ENCODE assay signal across 1 cellular context in the genomic region with DNA sequence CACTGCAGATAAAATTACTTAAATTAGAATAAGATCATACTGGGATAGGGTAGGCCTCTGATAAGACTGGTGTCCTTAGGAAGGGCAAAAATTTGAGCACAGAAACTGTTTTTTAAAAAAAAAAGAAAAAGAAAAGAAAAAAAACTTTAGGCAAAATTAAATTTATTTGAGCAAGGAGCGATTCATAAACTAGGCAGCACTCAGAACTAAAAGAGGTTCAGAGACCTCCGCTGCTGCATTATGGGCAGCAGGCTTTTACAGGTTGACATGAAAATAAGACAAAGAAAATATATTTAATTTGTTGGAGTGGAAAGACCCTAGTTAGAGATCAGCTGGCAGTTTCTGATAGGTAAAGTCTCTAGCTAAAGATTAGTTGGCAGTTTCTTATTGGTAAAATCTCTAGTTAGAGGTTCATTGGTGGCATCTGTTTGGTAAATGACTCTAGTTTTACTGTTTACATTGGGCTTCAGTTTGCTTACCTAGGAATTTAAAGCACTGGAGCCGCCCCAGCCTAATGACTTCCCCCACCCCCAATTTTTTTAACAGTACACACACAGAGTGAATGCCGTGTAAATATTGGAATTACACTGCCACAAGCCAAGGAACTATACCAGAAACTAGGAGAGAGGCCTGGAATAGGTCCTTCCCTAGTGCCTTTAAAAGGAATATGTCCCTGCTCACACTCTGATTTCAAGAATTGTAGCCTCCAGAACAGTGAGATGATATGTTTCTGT.
TF ChIP-seq lines count a peak whose summit lies in the region.

No MANE protein-coding gene starts in this region.

TF ChIP-seq in A549, 52 proteins besides CTCF, POLR2A, EP300 and RAD21:
- TF ChIP-seq JUNB (IDR thresholded peaks at IDR 0.05) (no peak), MAFK (IDR thresholded peaks at IDR 0.05; ENCODE audit: partially characterized antibody) (no peak), CBX2 (IDR thresholded peaks at IDR 0.05; ENCODE audit: borderline replicate concordance, low read depth) (no peak), FOSB (CRISPR knock-in tag; IDR thresholded peaks at IDR 0.05) (no peak), ZNF302 (CRISPR knock-in tag; IDR thresholded peaks at IDR 0.05) (no peak), FOXS1 (CRISPR knock-in tag; IDR thresholded peaks at IDR 0.05) (no peak), HOXB5 (CRISPR knock-in tag; IDR thresholded peaks at IDR 0.05) (no peak), POLR2AphosphoS2 (conservative IDR thresholded peaks at IDR 0.05; ENCODE audit: low read length) (no peak), SMC3 (IDR thresholded peaks at IDR 0.05) (no peak), KDM5A (IDR thresholded peaks at IDR 0.05) (no peak), TP53 (CRISPR knock-in tag; IDR thresholded peaks at IDR 0.05) (no peak), GATA3 (IDR thresholded peaks at IDR 0.05; ENCODE audit: borderline replicate concordance) (no peak), TFCP2L1 (CRISPR knock-in tag; IDR thresholded peaks at IDR 0.05) (no peak), MAZ (IDR thresholded peaks at IDR 0.05; ENCODE audit: borderline replicate concordance, low read depth, low read length) (no peak), CEBPB (IDR thresholded peaks at IDR 0.05) (no peak), RARB (CRISPR knock-in tag; IDR thresholded peaks at IDR 0.05) (no peak)
- TF ChIP-seq, protein P1, sequence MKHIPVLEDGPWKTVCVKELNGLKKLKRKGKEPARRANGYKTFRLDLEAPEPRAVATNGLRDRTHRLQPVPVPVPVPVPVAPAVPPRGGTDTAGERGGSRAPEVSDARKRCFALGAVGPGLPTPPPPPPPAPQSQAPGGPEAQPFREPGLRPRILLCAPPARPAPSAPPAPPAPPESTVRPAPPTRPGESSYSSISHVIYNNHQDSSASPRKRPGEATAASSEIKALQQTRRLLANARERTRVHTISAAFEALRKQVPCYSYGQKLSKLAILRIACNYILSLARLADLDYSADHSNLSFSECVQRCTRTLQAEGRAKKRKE (CRISPR knock-in tag; IDR thresholded peaks at IDR 0.05; ENCODE audit: low read depth) = no peak
- TF ChIP-seq, protein P2, sequence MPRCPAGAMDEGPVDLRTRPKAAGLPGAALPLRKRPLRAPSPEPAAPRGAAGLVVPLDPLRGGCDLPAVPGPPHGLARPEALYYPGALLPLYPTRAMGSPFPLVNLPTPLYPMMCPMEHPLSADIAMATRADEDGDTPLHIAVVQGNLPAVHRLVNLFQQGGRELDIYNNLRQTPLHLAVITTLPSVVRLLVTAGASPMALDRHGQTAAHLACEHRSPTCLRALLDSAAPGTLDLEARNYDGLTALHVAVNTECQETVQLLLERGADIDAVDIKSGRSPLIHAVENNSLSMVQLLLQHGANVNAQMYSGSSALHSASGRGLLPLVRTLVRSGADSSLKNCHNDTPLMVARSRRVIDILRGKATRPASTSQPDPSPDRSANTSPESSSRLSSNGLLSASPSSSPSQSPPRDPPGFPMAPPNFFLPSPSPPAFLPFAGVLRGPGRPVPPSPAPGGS (IDR thresholded peaks at IDR 0.05) = no peak
